ENCODE assay signal across 16 cellular contexts in the genomic region with DNA sequence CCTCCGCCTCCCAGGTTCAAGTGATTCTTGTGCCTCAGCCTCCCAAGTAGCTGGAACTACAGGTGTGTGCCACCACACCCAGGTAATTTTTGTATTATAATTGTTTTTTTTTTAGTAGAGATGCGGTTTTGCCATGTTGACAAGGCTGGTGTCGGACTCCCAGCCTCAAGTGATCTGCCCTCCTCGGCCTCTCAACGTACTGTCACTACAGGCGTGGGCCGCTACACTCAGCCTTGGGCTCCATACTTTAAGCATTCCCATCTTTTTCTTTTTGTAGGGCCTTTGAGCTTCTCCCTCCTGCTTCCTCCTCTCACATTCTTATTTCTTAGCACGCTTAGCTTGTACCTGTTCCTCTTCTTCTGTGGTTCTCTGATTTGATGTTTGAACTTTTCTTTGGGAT.
DNase-seq lines count a peak whose midpoint lies in the region; ATAC-seq and TF ChIP-seq lines count a peak whose summit lies in the region.
"Had no signal": no experiment of that assay in that cellular context is flagged by ENCODE, and none has a peak within 500 bp of the region (broad histone marks: within the 10 kb centered on the region; RNA-seq: fewer than 3 reads in every experiment).

No MANE protein-coding gene starts in this region.

- H3K4me1 Mint-ChIP-seq in type B pancreatic cell (ENCODE audit: unreplicated experiment): peaks cover 4% of the 10 kb centered on the region
- no peaks in the 10 kb centered on the region for H3K4me1 Mint-ChIP-seq in T-helper 17 cell
- H3K4me1 Mint-ChIP-seq: B cell had no signal

- intact Hi-C loops in cardiac septum (cut with DNase I): no loop called here
- intact Hi-C loops in left ventricle myocardium inferior (cut with micrococcal nuclease): no loop called here
- intact Hi-C loops in sciatic nerve (cut with DNase I): no loop called here

- H3K27me3 Mint-ChIP-seq in type B pancreatic cell (no peaks in the 10 kb centered on the region), T-helper 17 cell (peaks cover 58% of the 10 kb centered on the region)

- no peak overlapping the region for H3K27ac ChIP-seq in left ventricle myocardium inferior (replicated peaks)
- H3K27ac ChIP-seq: BLaER1 treated with 17β-estradiol and CSF1 and Interleukin-3, amounts not matched to agents 10 nM and 100 nM; HL-60 had no signal

- no peaks in the 10 kb centered on the region for H3K9me3 Mint-ChIP-seq in type B pancreatic cell
- H3K9me3 Mint-ChIP-seq: CD8-positive, alpha-beta T cell had no signal

- no peak for TF ChIP-seq CTCF in left ventricle myocardium inferior (IDR thresholded peaks at IDR 0.05; ENCODE audit: borderline replicate concordance)
- TF ChIP-seq CTCF in type B pancreatic cell (conservative IDR thresholded peaks at IDR 0.05): no peak

- no peak overlapping the region for H3K4me3 ChIP-seq in left ventricle myocardium inferior
- H3K4me3 ChIP-seq: BLaER1 treated with 17β-estradiol and CSF1 and Interleukin-3, amounts not matched to agents 10 nM and 100 nM had no signal

- ATAC-seq in sciatic nerve: no peak
- ATAC-seq in T-helper 17 cell: no peak
- ATAC-seq in GM19324 (IDR thresholded peaks at IDR 0.05; ENCODE audit: low FRiP score, unreplicated experiment): no peak
- ATAC-seq: CD8-positive, alpha-beta T cell had no signal

- DNase-seq in cardiac septum (ENCODE audit: low spot score) (peak; percentile 57), left ventricle myocardium inferior (no peak), islet precursor cell (peak; percentile 12), sciatic nerve (ENCODE audit: low spot score) (peak; percentile 22), type B pancreatic cell (ENCODE audit: extremely low spot score, unreplicated experiment) (peak; percentile 10), T-helper 17 cell (no peak), kidney glomerular epithelial cell (lab: John Stamatoyannopoulos, UW) (no peak)
- DNase-seq: Calu3; CD8-positive, alpha-beta T cell; DMS79 treated with DMSO at 0.1 percent for 48 hours; GF-D8; H9 had no signal

- H3K9me3 ChIP-seq in left ventricle myocardium inferior (replicated peaks) (no peaks in the 10 kb centered on the region), T-helper 17 cell (ENCODE audit: control insufficient read depth, low read length, poor library complexity, severe bottlenecking) (no peaks in the 10 kb centered on the region)
- H3K9me3 ChIP-seq: BLaER1 treated with 17β-estradiol and CSF1 and Interleukin-3, amounts not matched to agents 10 nM and 100 nM had no signal

- H3K27ac Mint-ChIP-seq in type B pancreatic cell (no peak overlapping the region), T-helper 17 cell (no peak overlapping the region)
- H3K27ac Mint-ChIP-seq: B cell; CD8-positive, alpha-beta T cell; H9 had no signal

- no peaks in the 10 kb centered on the region for H3K4me1 ChIP-seq in left ventricle myocardium inferior
- H3K4me1 ChIP-seq: BLaER1 treated with 17β-estradiol and CSF1 and Interleukin-3, amounts not matched to agents 10 nM and 100 nM had no signal

- H3K36me3 Mint-ChIP-seq in type B pancreatic cell (no peaks in the 10 kb centered on the region), T-helper 17 cell (ENCODE audit: low read depth) (peaks cover 4% of the 10 kb centered on the region)
- H3K36me3 Mint-ChIP-seq: CD8-positive, alpha-beta T cell had no signal

- H3K4me3 Mint-ChIP-seq in type B pancreatic cell (no peak overlapping the region), T-helper 17 cell (no peak overlapping the region)
- H3K4me3 Mint-ChIP-seq: B cell; CD8-positive, alpha-beta T cell; H9 had no signal

- H3K36me3 ChIP-seq in left ventricle myocardium inferior: no peaks in the 10 kb centered on the region
- H3K36me3 ChIP-seq: BLaER1 treated with 17β-estradiol and CSF1 and Interleukin-3, amounts not matched to agents 10 nM and 100 nM had no signal

- peaks cover 86% of the 10 kb centered on the region for H3K27me3 ChIP-seq in left ventricle myocardium inferior (ENCODE audit: low read depth)
- H3K27me3 ChIP-seq: BLaER1 treated with 17β-estradiol and CSF1 and Interleukin-3, amounts not matched to agents 10 nM and 100 nM had no signal

Comparison
In these comparisons a context has a peak if more than half of its experiments do, and no peak if none do; other contexts are left out.
1. DNase-seq: peak in cardiac septum (single experiment), islet precursor cell (single experiment), sciatic nerve (single experiment) and type B pancreatic cell (single experiment); none in left ventricle myocardium inferior (single experiment), T-helper 17 cell (0 of 3) and kidney glomerular epithelial cell (single experiment).